ENCODE assay signal across 1 cellular context in genomic region chr9:69035438-69036316, GRCh38.
TF ChIP-seq lines count a peak whose summit lies in the region.

FXN (plus strand) TSS chr9:69035752; CDS start chr9:69035783, 31 bp downstream.

TF ChIP-seq in H1, 55 proteins besides CTCF, POLR2A, EP300 and RAD21 (continued from another document):
- peak; percentile 34 to 99; a peak in 3 of 4 replicates for TF ChIP-seq HDAC2 (IDR thresholded peaks at IDR 0.05; ENCODE audit: borderline replicate concordance in 1 of 2, low read depth in 2 of 2, low read length in 2 of 2)
- TF ChIP-seq POU5F1 (IDR thresholded peaks at IDR 0.05; ENCODE audit: low read depth, low read length), result no peak
- no peak for TF ChIP-seq CBX5 (IDR thresholded peaks at IDR 0.05; ENCODE audit: low read depth, low read length)
- no peak for TF ChIP-seq SRF (IDR thresholded peaks at IDR 0.05; ENCODE audit: low read depth, low read length)
- no peak for TF ChIP-seq EZH2 (IDR thresholded peaks at IDR 0.05; ENCODE audit: low read depth, low read length, severe bottlenecking)
- TF ChIP-seq KDM5A (IDR thresholded peaks at IDR 0.05; ENCODE audit: low read length), result no peak
- TF ChIP-seq YY1 (IDR thresholded peaks at IDR 0.05; ENCODE audit: low read depth, low read length), result peak; percentile 51; the same call in 1 of the 2 replicates
- no peak; the same call in 1 of the 2 replicates for TF ChIP-seq USF2 (IDR thresholded peaks at IDR 0.05; ENCODE audit: low read length)
- peak; percentile 82 for TF ChIP-seq MAX (IDR thresholded peaks at IDR 0.05)
- peak; percentile 56; the same call in 1 of the 2 replicates for TF ChIP-seq BACH1 (IDR thresholded peaks at IDR 0.05; ENCODE audit: low read length)
- no peak for TF ChIP-seq BRCA1 (IDR thresholded peaks at IDR 0.05; ENCODE audit: low read depth, low read length)
- TF ChIP-seq KDM4A (IDR thresholded peaks at IDR 0.05; ENCODE audit: low read depth, low read length, severe bottlenecking), result peak; percentile 52
- TF ChIP-seq PHF8 (conservative IDR thresholded peaks at IDR 0.05; ENCODE audit: low read depth, low read length), result peak; percentile 94
- peak; percentile 53 to 65; a peak in 1 of 4 replicates for TF ChIP-seq SIN3A (conservative IDR thresholded peaks at IDR 0.05 in 1 of 2, IDR thresholded peaks at IDR 0.05 in 1 of 2; ENCODE audit: low read depth in 1 of 2, low read length in 2 of 2)
- peak; percentile 72 for TF ChIP-seq TAF1 (IDR thresholded peaks at IDR 0.05; ENCODE audit: low read depth, low read length)
- TF ChIP-seq E2F6 (IDR thresholded peaks at IDR 0.05), result no peak
- TF ChIP-seq EGR1 (IDR thresholded peaks at IDR 0.05; ENCODE audit: borderline replicate concordance, low read depth, low read length), result no peak
- peak; percentile 54 for TF ChIP-seq NRF1 (IDR thresholded peaks at IDR 0.05; ENCODE audit: low read depth, low read length)
- no peak for TF ChIP-seq ATF2 (IDR thresholded peaks at IDR 0.05; ENCODE audit: low read length)
- TF ChIP-seq TCF12 (IDR thresholded peaks at IDR 0.05; ENCODE audit: low read depth, low read length), result 0 out of 2 replicates have a peak, but pooled peaks have one; percentile 14
- peak; percentile 78 for TF ChIP-seq POLR2AphosphoS5 (IDR thresholded peaks at IDR 0.05; ENCODE audit: low read depth, low read length)
- no peak for TF ChIP-seq JUN (IDR thresholded peaks at IDR 0.05; ENCODE audit: low read depth, low read length)
- 0 out of 2 replicates have a peak, but pooled peaks have one; percentile 0 for TF ChIP-seq TEAD4 (IDR thresholded peaks at IDR 0.05; ENCODE audit: low read depth, low read length)
- peak; percentile 61 for TF ChIP-seq ASH2L (IDR thresholded peaks at IDR 0.05; ENCODE audit: low read length)
- peak; percentile 58 for TF ChIP-seq TBP (IDR thresholded peaks at IDR 0.05; ENCODE audit: low read depth, low read length)
- no peak for TF ChIP-seq RFX5 (IDR thresholded peaks at IDR 0.05; ENCODE audit: borderline replicate concordance, low read depth, low read length)
- TF ChIP-seq CEBPB (IDR thresholded peaks at IDR 0.05; ENCODE audit: low read depth, low read length), result no peak
- no peak for TF ChIP-seq SIRT6 (IDR thresholded peaks at IDR 0.05; ENCODE audit: low read length)
- no peak for TF ChIP-seq MAFK (IDR thresholded peaks at IDR 0.05; ENCODE audit: low read depth, low read length)
- no peak for TF ChIP-seq CBX8 (IDR thresholded peaks at IDR 0.05; ENCODE audit: borderline replicate concordance, low read depth, low read length)
- TF ChIP-seq SP4 (IDR thresholded peaks at IDR 0.05; ENCODE audit: low read length), result no peak
- TF ChIP-seq TAF7 (optimal IDR thresholded peaks at IDR 0.05; ENCODE audit: borderline replicate concordance, low read depth, low read length), result peak; percentile 84
- no peak for TF ChIP-seq SAP30 (IDR thresholded peaks at IDR 0.05; ENCODE audit: insufficient read depth, insufficient replicate concordance, low read length)
- TF ChIP-seq GTF2F1 (IDR thresholded peaks at IDR 0.05; ENCODE audit: borderline replicate concordance, low read depth, low read length), result 0 out of 2 replicates have a peak, but pooled peaks have one; percentile 43
- no peak for TF ChIP-seq CHD7 (IDR thresholded peaks at IDR 0.05; ENCODE audit: insufficient replicate concordance, low read length)
- peak; percentile 60 for TF ChIP-seq CREB1 (IDR thresholded peaks at IDR 0.05)
TF ChIP-seq in H1: peak in this region for 20.
